31 cellular contexts compared by ENCODE assay signal in the genomic region with DNA sequence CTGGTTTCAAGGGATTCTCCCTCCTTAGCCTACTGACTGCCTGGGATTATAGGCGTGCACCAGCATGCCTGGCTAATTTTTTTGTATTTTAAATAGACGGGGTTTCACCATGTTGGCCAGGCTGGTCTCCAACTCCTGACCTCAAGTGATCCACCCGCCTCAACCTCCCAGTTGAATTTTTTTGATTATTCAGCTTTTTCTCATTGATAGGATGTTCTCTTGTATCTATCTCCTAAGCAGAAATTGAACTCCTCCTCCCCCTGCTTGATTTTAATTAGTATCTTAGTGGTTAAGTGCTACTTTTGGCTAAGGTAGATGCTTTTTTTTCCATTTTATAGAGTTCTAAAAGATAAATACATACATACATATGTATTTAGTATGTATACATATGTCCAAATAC.
"Had no signal": no experiment of that assay in that cellular context is flagged by ENCODE, and none has a peak within 500 bp of the region (broad histone marks: within the 10 kb centered on the region; RNA-seq: fewer than 3 reads in every experiment).

No MANE protein-coding gene starts in this region.

- H3K27ac ChIP-seq: brain microvascular endothelial cell, epithelial cell of prostate, gastroesophageal sphincter, heart right ventricle, WERI-Rb-1 had no signal

- H3K4me3 Mint-ChIP-seq: activated B cell treated with CpG ODN at 0.5 μM for 24 hours; activated CD8-positive, alpha-beta T cell treated with anti-CD3 and anti-CD28 coated beads for 36 hours; activated naive CD8-positive, alpha-beta T cell; activated T-cell treated with anti-CD3 and anti-CD28 coated beads, Interleukin-2, amount 50 U/mL, for 4 hours; activated T-helper 17 cell treated with anti-CD3 and anti-CD28 coated beads, Interleukin-2, amount 50 U/mL, for 72 hours; T-cell; T-helper 1 cell treated with Interleukin-12 subunit alpha and Interleukin-12 subunit beta and Interleukin-4 antibody, amounts not matched to agents 30 μg/mL and 1 μg/mL, for 36 hours had no signal

- H3K27ac Mint-ChIP-seq: activated B cell treated with CpG ODN at 0.5 μM for 24 hours; activated CD8-positive, alpha-beta T cell treated with anti-CD3 and anti-CD28 coated beads for 36 hours; activated naive CD8-positive, alpha-beta T cell; activated T-helper 17 cell treated with anti-CD3 and anti-CD28 coated beads, Interleukin-2, amount 50 U/mL, for 72 hours; T-cell; T-helper 1 cell treated with Interleukin-12 subunit alpha and Interleukin-12 subunit beta and Interleukin-4 antibody, amounts not matched to agents 30 μg/mL and 1 μg/mL, for 36 hours had no signal

- H3K4me1 Mint-ChIP-seq: activated T-helper 17 cell treated with anti-CD3 and anti-CD28 coated beads, Interleukin-2, amount 50 U/mL, for 72 hours had no signal

- H3K27me3 Mint-ChIP-seq: activated B cell treated with CpG ODN at 0.5 μM for 24 hours; activated CD8-positive, alpha-beta T cell treated with anti-CD3 and anti-CD28 coated beads for 36 hours; activated naive CD8-positive, alpha-beta T cell; activated T-helper 17 cell treated with anti-CD3 and anti-CD28 coated beads, Interleukin-2, amount 50 U/mL, for 72 hours; T-cell had no signal

- H3K4me3 ChIP-seq: gastroesophageal sphincter, heart right ventricle had no signal

- H3K36me3 ChIP-seq: brain microvascular endothelial cell, WERI-Rb-1 had no signal

- H3K27me3 ChIP-seq: brain microvascular endothelial cell, gastroesophageal sphincter, heart right ventricle had no signal

- DNase-seq: activated B cell treated with CpG ODN at 0.5 μM for 24 hours; activated CD4-positive, alpha-beta T cell treated with anti-CD3 and anti-CD28 coated beads for 48 hours; activated CD4-positive, alpha-beta T cell treated with anti-CD3 and anti-CD28 coated beads, Interleukin-2, amount 50 U/mL, for 1 hour; activated CD4-positive, alpha-beta T cell treated with anti-CD3 and anti-CD28 coated beads, Interleukin-2, amount 50 U/mL, for 48 hours; activated CD8-positive, alpha-beta memory T cell treated with anti-CD3 and anti-CD28 coated beads for 24 hours; activated CD8-positive, alpha-beta T cell treated with anti-CD3 and anti-CD28 coated beads for 36 hours; activated effector memory CD4-positive, alpha-beta T cell treated with Interleukin-2 at 50 U/mL for 16 hours; activated gamma-delta T cell treated with Interleukin-2 at 50 U/mL for 16 hours; activated naive CD4-positive, alpha-beta T cell treated with anti-CD3 and anti-CD28 coated beads, Interleukin-2, amount 50 U/mL, for 16 hours; activated naive CD4-positive, alpha-beta T cell treated with Interleukin-2 at 50 U/mL for 16 hours; activated T-cell treated with anti-CD3 and anti-CD28 coated beads, Interleukin-2, amount 50 U/mL, for 4 hours; amniotic stem cell; brain microvascular endothelial cell; cortex of kidney; dermis blood vessel endothelial cell; effector CD8-positive, alpha-beta T cell; foreskin melanocyte; heart right ventricle; T-cell; T-helper 9 cell; WERI-Rb-1 had no signal

- ATAC-seq: activated CD4-positive, CD25-positive, alpha-beta regulatory T cell treated with anti-CD3 and anti-CD28 coated beads, Interleukin-2, amount 50 U/mL, for 24 hours; activated CD8-positive, alpha-beta T cell treated with anti-CD3 and anti-CD28 coated beads for 36 hours; activated T-cell treated with anti-CD3 and anti-CD28 coated beads, Interleukin-2, amount 50 U/mL, for 4 hours; activated T-helper 17 cell treated with anti-CD3 and anti-CD28 coated beads, Interleukin-2, amount 50 U/mL, for 72 hours; gastroesophageal sphincter; heart right ventricle; T-cell had no signal

- FAIRE-seq: astrocyte, colon, endometrium, endothelial cell of umbilical vein had no signal

- H3K4me1 ChIP-seq: gastroesophageal sphincter had no signal
